9 cellular contexts compared by ENCODE assay signal in the genomic region with DNA sequence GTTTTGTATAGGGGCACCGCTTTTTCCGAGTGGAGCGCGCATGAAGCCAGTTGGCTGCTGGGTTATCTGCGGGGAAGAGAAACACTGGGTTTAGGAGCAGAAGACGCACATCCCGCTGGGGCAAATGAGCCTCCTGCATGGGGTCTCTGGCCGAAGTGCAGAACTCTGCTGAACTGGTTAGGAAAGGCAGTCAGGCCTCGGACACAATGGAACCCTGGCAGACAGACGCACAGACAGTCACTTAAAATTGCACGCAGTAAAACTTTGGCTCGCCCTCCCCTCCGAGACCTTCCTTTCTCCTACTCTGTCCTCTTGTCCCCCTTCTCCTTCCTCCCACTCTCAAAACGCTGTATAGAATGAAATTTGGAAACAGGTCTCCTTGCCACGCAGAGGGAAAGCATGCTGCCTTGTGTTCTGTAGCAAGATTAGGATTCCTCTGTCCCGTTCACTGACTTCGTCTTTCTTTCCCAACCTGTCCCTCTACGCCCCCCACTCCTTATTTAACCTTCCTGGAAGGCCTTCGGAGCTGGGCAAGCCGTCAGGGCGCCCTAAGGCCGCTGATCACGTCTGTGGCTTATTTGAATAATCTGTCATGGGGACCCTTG. TPM values are rescaled to one million over a fixed set of nuclear protein-coding genes. Genes with fewer than 3 reads are reported as not detected.
DNase-seq lines count a peak whose midpoint lies in the region; ATAC-seq and TF ChIP-seq lines count a peak whose summit lies in the region.
"Had no signal": no experiment of that assay in that cellular context is flagged by ENCODE, and none has a peak within 500 bp of the region (broad histone marks: within the 10 kb centered on the region; RNA-seq: fewer than 3 reads in every experiment).

No MANE protein-coding gene starts in this region.

- peaks cover 66% of the 10 kb centered on the region for H3K79me2 ChIP-seq in hepatocyte

- no peak overlapping the region for H2AFZ ChIP-seq in hepatocyte

- H3K27ac ChIP-seq in CD4-positive, alpha-beta memory T cell (ENCODE audit: low read depth, low read length): no peak overlapping the region
- H3K27ac ChIP-seq in hepatocyte (peak overlapping the region; percentile 96), gastrocnemius medialis (peak overlapping the region; percentile 90 to 99 (median 95)), gastroesophageal sphincter (no peak overlapping the region)

- H3K9me3 ChIP-seq in CD4-positive, alpha-beta memory T cell (ENCODE audit: control insufficient read depth in 1 of 2, low read length in 2 of 2): no peaks in the 10 kb centered on the region
- H3K9me3 ChIP-seq in MG63 (no peaks in the 10 kb centered on the region), hepatocyte (ENCODE audit: low read depth) (no peaks in the 10 kb centered on the region), gastrocnemius medialis (no peaks in the 10 kb centered on the region), gastroesophageal sphincter (peaks cover 0 to 3% (median 0%) of the 10 kb centered on the region in 3 donors)

- DNase-seq in CD4-positive, alpha-beta memory T cell: no peak
- no peak for DNase-seq in MG63
- no peak for DNase-seq in hepatocyte (ENCODE audit: low spot score)
- peak in 1 of 2 donors; percentile 12 for DNase-seq in gastrocnemius medialis
- no peak for DNase-seq in MV-4-11 (lab: John Stamatoyannopoulos, UW)
- no peak for DNase-seq in hippocampal formation (lab: John Stamatoyannopoulos, UW)

- peaks cover 85% of the 10 kb centered on the region for H3K27me3 ChIP-seq in CD4-positive, alpha-beta memory T cell (ENCODE audit: insufficient read depth, low read length)
- H3K27me3 ChIP-seq in MG63 (no peaks in the 10 kb centered on the region), hepatocyte (peaks cover 92% of the 10 kb centered on the region), gastrocnemius medialis (no peaks in the 10 kb centered on the region), gastroesophageal sphincter (peaks cover 100% of the 10 kb centered on the region)

- H3K9me3 Mint-ChIP-seq in CD4-positive, alpha-beta memory T cell: peaks cover 0 to 50% (median 5%) of the 10 kb centered on the region in 8 donors

- peaks cover 52 to 70% of the 10 kb centered on the region in 2 donors for H3K27me3 Mint-ChIP-seq in CD4-positive, alpha-beta memory T cell

- in situ Hi-C loops in gastrocnemius medialis (cut with MboI; ENCODE audit: low sequenced_read_pairs in 4 of 4): loop anchor here in 1 of 4 donors (10.0 to 25.0 kb wide), 2 partner anchors 952 to 1299 kb away; partner anchors contain the start of genes CBX3 and HNRNPA2B1

- CTCF ChIA-PET in CD4-positive, alpha-beta memory T cell (lab: Charles Lee; ENCODE audit: partially characterized antibody): interaction anchor here (1.4 to 3.6 kb wide), 8 partner anchors 13 to 1271 kb away, joined by 4 to 66 read pairs (median 12); partner anchors contain the start of gene HOXA3

- intact Hi-C loops in CD4-positive, alpha-beta memory T cell (cut with micrococcal nuclease): loop anchor here (5.0 to 10.0 kb wide), 5 partner anchors 67 to 1312 kb away; partner anchors contain the start of genes HOXA1 and SNX10
- intact Hi-C loops in gastrocnemius medialis (cut with DNase I; ENCODE audit: low total_unique reads): loop anchor here (2.0 to 10.0 kb wide), 3 partner anchors 963 to 1399 kb away; partner anchors contain the start of genes CBX3 and HNRNPA2B1

- WGBS in hepatocyte (ENCODE audit: low lambda C conversion rate, missing lambda C conversion rate): 33% methylated on average over 23 of the region's 23 CpGs
- WGBS in gastroesophageal sphincter (ENCODE audit: low coverage in 1 of 2), 2 donors: 44 to 57% methylated on average over 15 of the region's 23 CpGs

- no peaks in the 10 kb centered on the region for H3K36me3 Mint-ChIP-seq in CD4-positive, alpha-beta memory T cell

- H4K20me1 ChIP-seq in hepatocyte (ENCODE audit: insufficient read depth, poor library complexity, severe bottlenecking): no peaks in the 10 kb centered on the region

- H3K4me3 Mint-ChIP-seq in CD4-positive, alpha-beta memory T cell: peak overlapping the region in 2 of 8 donors; percentile 26 to 32

- no peak for TF ChIP-seq POLR2A in gastrocnemius medialis (IDR thresholded peaks at IDR 0.05)
- no peak for TF ChIP-seq POLR2A in gastroesophageal sphincter (IDR thresholded peaks at IDR 0.05)

- TF ChIP-seq EP300 in gastroesophageal sphincter (IDR thresholded peaks at IDR 0.05): no peak

- POLR2A ChIA-PET in CD4-positive, alpha-beta memory T cell (lab: Charles Lee; ENCODE audit: partially characterized antibody): no interaction called here

- TF ChIP-seq CTCF in hepatocyte (IDR thresholded peaks at IDR 0.05; ENCODE audit: poor library complexity) (no peak), gastrocnemius medialis (IDR thresholded peaks at IDR 0.05 in 4 of 5, conservative IDR thresholded peaks at IDR 0.05 in 1 of 5) (no peak), gastroesophageal sphincter (IDR thresholded peaks at IDR 0.05) (no peak)

- no peaks in the 10 kb centered on the region for H3K36me3 ChIP-seq in CD4-positive, alpha-beta memory T cell (ENCODE audit: insufficient read depth, low read length)
- H3K36me3 ChIP-seq in MG63 (peaks cover 48% of the 10 kb centered on the region), hepatocyte (replicated peaks; ENCODE audit: insufficient read depth, low read depth) (no peaks in the 10 kb centered on the region), gastrocnemius medialis (no peaks in the 10 kb centered on the region), gastroesophageal sphincter (no peaks in the 10 kb centered on the region)

- peak overlapping the region; percentile 96 for H3K4me2 ChIP-seq in hepatocyte

- peaks cover 14 to 44% (median 24%) of the 10 kb centered on the region in 4 donors for H3K4me1 Mint-ChIP-seq in CD4-positive, alpha-beta memory T cell

- H3K9me2 ChIP-seq in hepatocyte (replicated peaks; ENCODE audit: insufficient read depth): no peaks in the 10 kb centered on the region

- peak overlapping the region in 5 of 7 donors; percentile 19 to 92 (median 70) for H3K27ac Mint-ChIP-seq in CD4-positive, alpha-beta memory T cell

- no peak overlapping the region for H3K4me3 ChIP-seq in CD4-positive, alpha-beta memory T cell (ENCODE audit: low read length in 2 of 2)
- H3K4me3 ChIP-seq in MG63: peak overlapping the region; percentile 62
- no peak overlapping the region for H3K4me3 ChIP-seq in hepatocyte
- peak overlapping the region; percentile 62 to 88 (median 77) for H3K4me3 ChIP-seq in gastrocnemius medialis
- peak overlapping the region in 1 of 2 donors; percentile 36 for H3K4me3 ChIP-seq in gastroesophageal sphincter

- ATAC-seq in gastrocnemius medialis (no peak), gastroesophageal sphincter (no peak), HG02571 (IDR thresholded peaks at IDR 0.05; ENCODE audit: unreplicated experiment) (no peak)
- ATAC-seq: left lobe of liver had no signal

- peaks cover 43% of the 10 kb centered on the region for H3K4me1 ChIP-seq in CD4-positive, alpha-beta memory T cell (ENCODE audit: insufficient read depth, low read length)
- H3K4me1 ChIP-seq in hepatocyte (ENCODE audit: insufficient read depth) (peaks cover 26% of the 10 kb centered on the region), gastrocnemius medialis (peaks cover 12 to 43% of the 10 kb centered on the region in 2 donors), gastroesophageal sphincter (peaks cover 0 to 47% (median 23%) of the 10 kb centered on the region in 3 donors)

RNA-seq across cellular contexts. Expression of gene HOXA9, which starts 1.5 kb away (rescaled TPM):
- total RNA-seq in CD4-positive, alpha-beta memory T cell: not detected
- polyA plus RNA-seq in CD4-positive, alpha-beta memory T cell: not detected
- 25.4 and 29.9 TPM in 2 replicates for total RNA-seq in MG63 (2014; rRNA removed; shearing (Covaris generic); ENCODE audit: low replicate concordance)
- 3.6 and 5.9 TPM in 2 replicates for total RNA-seq in hepatocyte
- 3.5 and 4.4 TPM in 2 replicates for polyA plus RNA-seq in hepatocyte
- total RNA-seq in gastrocnemius medialis: 10 to 100 TPM; 18.9 to 30.3 (median 19.5) TPM
- under 1 TPM in 2 of 4 donors, not detected in 2; 0.54 to 0.89 TPM for total RNA-seq in gastroesophageal sphincter
- total RNA-seq: left lobe of liver had no signal

RNA-seq across cellular contexts. Expression of gene HOXA7, which starts 7.4 kb away (rescaled TPM):
- not detected for total RNA-seq in CD4-positive, alpha-beta memory T cell
- not detected for polyA plus RNA-seq in CD4-positive, alpha-beta memory T cell
- total RNA-seq in MG63 (2014; rRNA removed; shearing (Covaris generic); ENCODE audit: low replicate concordance): 0.95 and 1.7 TPM in 2 replicates
- total RNA-seq in hepatocyte: 0.32 and 0.83 TPM in 2 replicates
- 1.0 TPM in 1 of 2 replicates, not detected in the other for polyA plus RNA-seq in hepatocyte
- total RNA-seq in gastrocnemius medialis: 10 to 100 TPM in 1 of 4 donors, 1 to 10 TPM in 3; 5.3 to 12.8 (median 8.6) TPM
- total RNA-seq in gastroesophageal sphincter: 1 to 10 TPM in 3 of 4 donors, under 1 TPM in 1; 0.85 to 5.1 (median 1.4) TPM
- total RNA-seq: left lobe of liver had no signal

RNA-seq across cellular contexts. Expression of gene HOXA10, which starts 10.2 kb away (rescaled TPM):
- total RNA-seq in CD4-positive, alpha-beta memory T cell: not detected
- polyA plus RNA-seq in CD4-positive, alpha-beta memory T cell: not detected
- 18.0 and 26.7 TPM in 2 replicates for total RNA-seq in MG63 (2014; rRNA removed; shearing (Covaris generic); ENCODE audit: low replicate concordance)
- total RNA-seq in hepatocyte: 9.9 and 15.1 TPM in 2 replicates
- polyA plus RNA-seq in hepatocyte: 7.7 and 8.1 TPM in 2 replicates
- 10 to 100 TPM; 24.6 to 61.2 (median 40.0) TPM for total RNA-seq in gastrocnemius medialis
- under 1 TPM in 1 of 4 donors, not detected in 3; 0.67 TPM for total RNA-seq in gastroesophageal sphincter

RNA-seq across cellular contexts. Expression of gene HOXA3, which starts 11.5 kb away (rescaled TPM):
- total RNA-seq in CD4-positive, alpha-beta memory T cell: not detected
- polyA plus RNA-seq in CD4-positive, alpha-beta memory T cell: under 1 TPM in 1 of 2 donors, not detected in 1; 0.07 TPM
- 4.3 TPM in 1 of 2 replicates, not detected in the other for total RNA-seq in MG63 (2014; rRNA removed; shearing (Covaris generic); ENCODE audit: low replicate concordance)
- 0.83 and 3.0 TPM in 2 replicates for total RNA-seq in hepatocyte
- 4.1 and 4.5 TPM in 2 replicates for polyA plus RNA-seq in hepatocyte
- total RNA-seq in gastrocnemius medialis: 1 to 10 TPM in 3 of 4 donors, under 1 TPM in 1; 0.53 to 6.2 (median 3.0) TPM
- 10 to 100 TPM in 2 of 4 donors, 1 to 10 TPM in 2; 6.4 to 22.6 (median 10.3) TPM for total RNA-seq in gastroesophageal sphincter

RNA-seq across cellular contexts. Expression of gene HOXA6, which starts 16.3 kb away (rescaled TPM):
- not detected for total RNA-seq in CD4-positive, alpha-beta memory T cell
- not detected for polyA plus RNA-seq in CD4-positive, alpha-beta memory T cell
- total RNA-seq in MG63 (2014; rRNA removed; shearing (Covaris generic); ENCODE audit: low replicate concordance): 0.82 and 5.1 TPM in 2 replicates
- not detected in 2 replicates for total RNA-seq in hepatocyte
- polyA plus RNA-seq in hepatocyte: 0.16 and 0.23 TPM in 2 replicates
- 1 to 10 TPM; 2.6 to 5.6 (median 4.2) TPM for total RNA-seq in gastrocnemius medialis
- total RNA-seq in gastroesophageal sphincter: 10 to 100 TPM in 1 of 4 donors, under 1 TPM in 1, not detected in 2; 0.46 to 12.7 TPM
- total RNA-seq: left lobe of liver had no signal

Comparison
In these comparisons a context has a peak if more than half of its experiments do, and no peak if none do; other contexts are left out.
1. H3K27ac ChIP-seq: peak in hepatocyte (single experiment) and gastrocnemius medialis (4 of 4); none in CD4-positive, alpha-beta memory T cell (single experiment) and gastroesophageal sphincter (0 of 4).
2. H3K4me3 ChIP-seq: peak in MG63 (single experiment) and gastrocnemius medialis (4 of 4); none in CD4-positive, alpha-beta memory T cell (0 of 2) and hepatocyte (single experiment).